ENCODE assay signal across 8 cellular contexts in the genomic region with DNA sequence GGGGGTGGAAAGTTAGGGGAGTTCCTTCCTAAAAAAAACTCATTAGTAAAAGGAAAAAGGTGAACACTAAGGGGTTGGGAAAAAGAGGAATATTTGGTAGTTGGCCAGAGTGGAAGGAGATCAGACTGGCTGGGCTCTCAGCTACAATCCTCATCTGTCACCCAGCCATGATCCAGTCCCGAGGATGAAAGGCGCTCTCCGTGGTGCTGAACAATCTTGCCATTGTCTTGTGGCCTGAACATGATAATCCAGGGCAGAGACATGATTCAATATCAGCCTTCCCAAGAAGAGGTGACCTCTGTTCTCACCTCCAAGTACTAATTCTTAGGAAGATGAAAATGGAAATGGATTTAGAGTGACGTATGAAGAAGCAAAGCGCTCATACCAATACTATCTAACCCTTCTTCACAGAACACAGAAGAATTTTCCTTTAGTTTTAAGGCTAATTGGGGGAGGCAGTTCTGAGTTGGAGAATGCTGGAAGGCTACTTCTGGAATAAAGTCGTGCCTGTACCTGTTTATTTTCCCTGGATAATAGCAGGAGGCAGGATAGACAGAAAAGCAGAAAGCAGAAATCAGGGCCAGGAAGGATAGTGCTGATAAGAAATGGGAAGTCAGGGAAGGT. TPM values are rescaled to one million over a fixed set of nuclear protein-coding genes. Genes with fewer than 3 reads are reported as not detected.
A peak's percentile ranks its signal among the peaks of the same experiment; 100 is the strongest.
DNase-seq lines count a peak whose midpoint lies in the region; ATAC-seq, FAIRE-seq and TF ChIP-seq lines count a peak whose summit lies in the region.

No MANE protein-coding gene starts in this region.

- H3K9me2 ChIP-seq in Karpas-422 (replicated peaks; ENCODE audit: insufficient read depth, low read length) = no peaks in the 10 kb centered on the region

- H3K79me2 ChIP-seq in Karpas-422 (ENCODE audit: low read length) (no peaks in the 10 kb centered on the region), HepG2 (ENCODE audit: insufficient read depth, low read length) (no peaks in the 10 kb centered on the region)

- intact Hi-C loops in adrenal gland (cut with DNase I) = no loop called here
- intact Hi-C loops in HepG2 (cut with micrococcal nuclease; ENCODE audit: unreplicated experiment) = no loop called here
- intact Hi-C loops in spleen (cut with DNase I; ENCODE audit: low total_unique reads) = no loop called here

- TF ChIP-seq EP300 in HepG2 (IDR thresholded peaks at IDR 0.05; ENCODE audit: low read depth in 2 of 2, low read length in 2 of 2) = no peak
- TF ChIP-seq EP300 in HepG2 (CRISPR knock-in tag; IDR thresholded peaks at IDR 0.05; ENCODE audit: borderline replicate concordance) = no peak

- H2AFZ ChIP-seq in Karpas-422 (ENCODE audit: low read length) (no peak overlapping the region), HepG2 (ENCODE audit: low read length) (no peak overlapping the region)

- no peak overlapping the region for H3K9ac ChIP-seq in Karpas-422 (ENCODE audit: low read length)
- H3K9ac ChIP-seq in HepG2 (ENCODE audit: insufficient read depth, low read depth, low read length) = no peak overlapping the region

- H3K27ac ChIP-seq in Karpas-422 (ENCODE audit: low read length) = no peak overlapping the region
- H3K27ac ChIP-seq in adrenal gland = no peak overlapping the region
- H3K27ac ChIP-seq in HepG2 (ENCODE audit: extremely low read length, insufficient read depth, low read length) = no peak overlapping the region
- H3K27ac ChIP-seq in spleen = no peak overlapping the region

- TF ChIP-seq CTCF in adrenal gland (IDR thresholded peaks at IDR 0.05) (no peak), HepG2 (CRISPR knock-in tag; IDR thresholded peaks at IDR 0.05) (no peak), spleen (IDR thresholded peaks at IDR 0.05 in 8 of 11, conservative IDR thresholded peaks at IDR 0.05 in 3 of 11) (no peak)

- H3K36me3 ChIP-seq in Karpas-422 (ENCODE audit: insufficient read depth, low read length) (no peaks in the 10 kb centered on the region), adrenal gland (replicated peaks in 1 of 2) (no peaks in the 10 kb centered on the region), HepG2 (replicated peaks in 1 of 2; ENCODE audit: control insufficient read depth in 1 of 2, insufficient read depth in 2 of 2, low read length in 2 of 2) (no peaks in the 10 kb centered on the region), spleen (no peaks in the 10 kb centered on the region)

- no peak for TF ChIP-seq RAD21 in HepG2 (CRISPR knock-in tag; IDR thresholded peaks at IDR 0.05)

- H3K4me2 ChIP-seq in Karpas-422 (ENCODE audit: low read depth, low read length, poor library complexity, severe bottlenecking) (no peak overlapping the region), HepG2 (ENCODE audit: low read depth, low read length) (no peak overlapping the region)

- no peak for TF ChIP-seq POLR2A in adrenal gland (IDR thresholded peaks at IDR 0.05)
- no peak for TF ChIP-seq POLR2A in HepG2 (IDR thresholded peaks at IDR 0.05; ENCODE audit: insufficient read depth in 1 of 2, low read depth in 2 of 2, low read length in 2 of 2)
- no peak for TF ChIP-seq POLR2A in spleen (IDR thresholded peaks at IDR 0.05)

- 19 to 27% (median 21%) methylated on average over 6 of the region's 6 CpGs for WGBS in adrenal gland, 4 donors
- WGBS in HepG2 (ENCODE audit: low lambda C conversion rate) = 36% methylated on average over 6 of the region's 6 CpGs
- WGBS in spleen, 5 donors = 21 to 29% (median 26%) methylated on average over 6 of the region's 6 CpGs

- no peaks in the 10 kb centered on the region for H3K9me3 ChIP-seq in Karpas-422 (ENCODE audit: low read length)
- no peaks in the 10 kb centered on the region for H3K9me3 ChIP-seq in adrenal gland (replicated peaks in 1 of 3)
- no peaks in the 10 kb centered on the region for H3K9me3 ChIP-seq in HepG2 (ENCODE audit: low read length)
- no peaks in the 10 kb centered on the region for H3K9me3 ChIP-seq in spleen

- peak; percentile 46 for FAIRE-seq in HepG2 (lab: Jason Lieb, UNC)

- no peaks in the 10 kb centered on the region for H3K27me3 ChIP-seq in Karpas-422 (ENCODE audit: low read length)
- H3K27me3 ChIP-seq in adrenal gland = no peaks in the 10 kb centered on the region
- H3K27me3 ChIP-seq in HepG2 (ENCODE audit: control insufficient read depth in 1 of 2, insufficient read depth in 2 of 2, low read length in 2 of 2) = no peaks in the 10 kb centered on the region
- no peaks in the 10 kb centered on the region for H3K27me3 ChIP-seq in spleen (replicated peaks in 1 of 7)

- no peak overlapping the region for H3K4me3 ChIP-seq in Karpas-422 (ENCODE audit: low read length)
- H3K4me3 ChIP-seq in adrenal gland = no peak overlapping the region
- H3K4me3 ChIP-seq in HepG2 (replicated peaks in 1 of 3; ENCODE audit: insufficient read depth in 1 of 3, low read depth in 2 of 3, low read length in 3 of 3) = no peak overlapping the region
- H3K4me3 ChIP-seq in spleen = no peak overlapping the region

- CTCF ChIA-PET in HepG2 (lab: Yijun Ruan, JAX; ENCODE audit: low intra/inter-chr PET ratio, low total read pairs) = no interaction called here

- in situ Hi-C loops in HepG2 (cut with HindIII; ENCODE audit: extremely low pct_ligation_motif_present, low pct_unique_long_range_greater_than_20kb) = no loop called here

- no TSS peak for BruUV-seq in HepG2 (replicated peaks; lab: Mats Ljungman, UMichigan)

- H3K4me1 ChIP-seq in Karpas-422 (ENCODE audit: low read length) (no peaks in the 10 kb centered on the region), adrenal gland (replicated peaks in 1 of 2) (no peaks in the 10 kb centered on the region), HepG2 (ENCODE audit: insufficient read depth, low read length) (no peaks in the 10 kb centered on the region), spleen (no peaks in the 10 kb centered on the region)

- ATAC-seq in HepG2 (peak; percentile 62), HG03439 (IDR thresholded peaks at IDR 0.05; ENCODE audit: unreplicated experiment) (no peak), HG03196 (IDR thresholded peaks at IDR 0.05; ENCODE audit: unreplicated experiment) (no peak), GM18519 (IDR thresholded peaks at IDR 0.05; ENCODE audit: low FRiP score, unreplicated experiment) (no peak)

- DNase-seq in Ammon's horn (ENCODE audit: low spot score) = peak; percentile 63
- peak; percentile 80 for DNase-seq in Karpas-422
- peak; percentile 33 to 66 (median 40) for DNase-seq in adrenal gland
- DNase-seq in HepG2 (ENCODE audit: low spot score) = peak; percentile 31
- no peak for DNase-seq in spleen

- H4K20me1 ChIP-seq in Karpas-422 (ENCODE audit: insufficient read depth, low read depth, low read length) = peaks cover 23% of the 10 kb centered on the region
- no peaks in the 10 kb centered on the region for H4K20me1 ChIP-seq in HepG2 (ENCODE audit: insufficient read depth, low read length)

- POLR2A ChIA-PET in HepG2 (lab: Yijun Ruan, JAX) = no interaction called here

RNA-seq across cellular contexts. Expression of a gene that starts 36.6 kb away (rescaled TPM):
- 0.45 and 1.7 TPM in 2 replicates for total RNA-seq in Karpas-422 (2014; rRNA removed; shearing (Covaris generic); ENCODE audit: low replicate concordance)
- 10 to 100 TPM; 12.8 to 33.8 (median 14.9) TPM for total RNA-seq in adrenal gland
- 10 to 100 TPM in 1 of 3 donors, 1 to 10 TPM in 2; 1.1 to 11.4 (median 1.9) TPM for polyA plus RNA-seq in adrenal gland
- 14.3 and 22.4 TPM in 2 replicates for total RNA-seq in HepG2 (2016; rRNA removed; fragmentation: Illumina TruSeq; extraction: Trizol)
- total RNA-seq in HepG2 (2016; cell fraction: cytosol; rRNA removed; fragmentation: Illumina TruSeq; extraction: Trizol; ENCODE audit: low read depth) = 1.7 and 2.0 TPM in 2 replicates
- total RNA-seq in HepG2 (2016; cell fraction: insoluble cytoplasmic fraction; rRNA removed; fragmentation: Illumina TruSeq; extraction: Trizol) = 12.6 and 22.5 TPM in 2 replicates
- 9.5 and 9.9 TPM in 2 replicates for total RNA-seq in HepG2 (2016; cell fraction: membrane; rRNA removed; fragmentation: Illumina TruSeq; extraction: Trizol)
- total RNA-seq in HepG2 (2016; cell fraction: nucleus; rRNA removed; fragmentation: Illumina TruSeq; extraction: Trizol) = 28.9 and 34.2 TPM in 2 replicates
- polyA plus RNA-seq in HepG2 (2011; rRNA removed) = 11.1 and 11.9 TPM in 2 replicates
- polyA plus RNA-seq in HepG2 (2011; cell fraction: cytosol; rRNA removed) = 12.3 and 12.9 TPM in 2 replicates
- 10.1 and 11.3 TPM in 2 replicates for polyA plus RNA-seq in HepG2 (2011; cell fraction: nucleus; rRNA removed)
- 29.5 and 34.5 TPM in 2 replicates for polyA plus RNA-seq in HepG2 (2012)
- 1.9 and 2.0 TPM in 2 replicates for polyA plus RNA-seq in HepG2 (2016; cell fraction: cytosol; fragmentation: Illumina TruSeq; extraction: Trizol; ENCODE audit: low read depth)
- 14.7 and 17.6 TPM in 2 replicates for polyA plus RNA-seq in HepG2 (2016; cell fraction: insoluble cytoplasmic fraction; fragmentation: Illumina TruSeq; extraction: Trizol; ENCODE audit: low read depth)
- 4.6 and 5.0 TPM in 2 replicates for polyA plus RNA-seq in HepG2 (2016; cell fraction: membrane; fragmentation: Illumina TruSeq; extraction: Trizol; ENCODE audit: low read depth)
- 47.4 and 50.2 TPM in 2 replicates for polyA plus RNA-seq in HepG2 (2016; cell fraction: nucleus; fragmentation: Illumina TruSeq; extraction: Trizol; ENCODE audit: insufficient read depth, low read depth)
- 4.7 and 30.4 TPM in 2 replicates for polyA minus RNA-seq in HepG2 (2011; rRNA and poly(A)+ RNA removed; ENCODE audit: low replicate concordance)
- polyA minus RNA-seq in HepG2 (2011; cell fraction: cytosol; rRNA and poly(A)+ RNA removed) = 24.9 and 26.6 TPM in 2 replicates
- 5.0 and 6.7 TPM in 2 replicates for polyA minus RNA-seq in HepG2 (2011; cell fraction: nucleus; rRNA and poly(A)+ RNA removed)
- total RNA-seq in spleen = 1 to 10 TPM in 6 of 7 donors, under 1 TPM in 1; 0.97 to 2.2 (median 1.5) TPM
- polyA plus RNA-seq in spleen = under 1 TPM; 0.22 to 0.48 (median 0.47) TPM

RNA-seq across cellular contexts. Expression of a gene that starts 45.0 kb away (rescaled TPM):
- 3.7 and 4.5 TPM in 2 replicates for total RNA-seq in Karpas-422 (2014; rRNA removed; shearing (Covaris generic); ENCODE audit: low replicate concordance)
- 10 to 100 TPM in 7 of 8 donors, 1 to 10 TPM in 1; 7.6 to 26.9 (median 14.4) TPM for total RNA-seq in adrenal gland
- polyA plus RNA-seq in adrenal gland = 10 to 100 TPM in 2 of 3 donors, 1 to 10 TPM in 1; 7.8 to 15.1 (median 14.7) TPM
- total RNA-seq in HepG2 (2016; rRNA removed; fragmentation: Illumina TruSeq; extraction: Trizol) = 3.7 and 3.9 TPM in 2 replicates
- total RNA-seq in HepG2 (2016; cell fraction: cytosol; rRNA removed; fragmentation: Illumina TruSeq; extraction: Trizol; ENCODE audit: low read depth) = 0.53 and 0.61 TPM in 2 replicates
- 3.0 and 4.0 TPM in 2 replicates for total RNA-seq in HepG2 (2016; cell fraction: insoluble cytoplasmic fraction; rRNA removed; fragmentation: Illumina TruSeq; extraction: Trizol)
- total RNA-seq in HepG2 (2016; cell fraction: membrane; rRNA removed; fragmentation: Illumina TruSeq; extraction: Trizol) = 2.0 and 2.3 TPM in 2 replicates
- total RNA-seq in HepG2 (2016; cell fraction: nucleus; rRNA removed; fragmentation: Illumina TruSeq; extraction: Trizol) = 3.2 and 4.3 TPM in 2 replicates
- polyA plus RNA-seq in HepG2 (2011; rRNA removed) = 6.4 and 9.4 TPM in 2 replicates
- polyA plus RNA-seq in HepG2 (2011; cell fraction: cytosol; rRNA removed) = 3.7 TPM in 2 replicates
- 12.8 and 13.5 TPM in 2 replicates for polyA plus RNA-seq in HepG2 (2011; cell fraction: nucleus; rRNA removed)
- 5.3 and 7.6 TPM in 2 replicates for polyA plus RNA-seq in HepG2 (2012)
- 0.29 and 0.57 TPM in 2 replicates for polyA plus RNA-seq in HepG2 (2016; cell fraction: cytosol; fragmentation: Illumina TruSeq; extraction: Trizol; ENCODE audit: low read depth)
- 4.5 and 5.0 TPM in 2 replicates for polyA plus RNA-seq in HepG2 (2016; cell fraction: insoluble cytoplasmic fraction; fragmentation: Illumina TruSeq; extraction: Trizol; ENCODE audit: low read depth)
- polyA plus RNA-seq in HepG2 (2016; cell fraction: membrane; fragmentation: Illumina TruSeq; extraction: Trizol; ENCODE audit: low read depth) = 1.0 and 1.4 TPM in 2 replicates
- 9.8 TPM in 2 replicates for polyA plus RNA-seq in HepG2 (2016; cell fraction: nucleus; fragmentation: Illumina TruSeq; extraction: Trizol; ENCODE audit: insufficient read depth, low read depth)
- 4.3 and 4.8 TPM in 2 replicates for polyA minus RNA-seq in HepG2 (2011; rRNA and poly(A)+ RNA removed; ENCODE audit: low replicate concordance)
- polyA minus RNA-seq in HepG2 (2011; cell fraction: cytosol; rRNA and poly(A)+ RNA removed) = 2.4 and 3.4 TPM in 2 replicates
- 2.9 and 3.3 TPM in 2 replicates for polyA minus RNA-seq in HepG2 (2011; cell fraction: nucleus; rRNA and poly(A)+ RNA removed)
- 10 to 100 TPM; 10.4 to 26.9 (median 16.5) TPM for total RNA-seq in spleen
- polyA plus RNA-seq in spleen = 1 to 10 TPM; 3.2 to 9.3 (median 3.5) TPM

RNA-seq across cellular contexts. Expression of a gene that starts 45.3 kb away (rescaled TPM):
- 1.6 and 3.4 TPM in 2 replicates for total RNA-seq in Karpas-422 (2014; rRNA removed; shearing (Covaris generic); ENCODE audit: low replicate concordance)
- total RNA-seq in adrenal gland = under 1 TPM in 1 of 8 donors, not detected in 7; 0.28 TPM
- 1 to 10 TPM in 1 of 3 donors, under 1 TPM in 2; 0.07 to 1.4 (median 0.30) TPM for polyA plus RNA-seq in adrenal gland
- not detected in 2 replicates for total RNA-seq in HepG2 (2016; rRNA removed; fragmentation: Illumina TruSeq; extraction: Trizol)
- not detected in 2 replicates for total RNA-seq in HepG2 (2016; cell fraction: cytosol; rRNA removed; fragmentation: Illumina TruSeq; extraction: Trizol; ENCODE audit: low read depth)
- total RNA-seq in HepG2 (2016; cell fraction: insoluble cytoplasmic fraction; rRNA removed; fragmentation: Illumina TruSeq; extraction: Trizol) = not detected in 2 replicates
- not detected in 2 replicates for total RNA-seq in HepG2 (2016; cell fraction: membrane; rRNA removed; fragmentation: Illumina TruSeq; extraction: Trizol)
- total RNA-seq in HepG2 (2016; cell fraction: nucleus; rRNA removed; fragmentation: Illumina TruSeq; extraction: Trizol) = not detected in 2 replicates
- polyA plus RNA-seq in HepG2 (2011; rRNA removed) = not detected in 2 replicates
- not detected in 2 replicates for polyA plus RNA-seq in HepG2 (2011; cell fraction: cytosol; rRNA removed)
- 0.09 TPM in 1 of 2 replicates, not detected in the other for polyA plus RNA-seq in HepG2 (2011; cell fraction: nucleus; rRNA removed)
- not detected in 2 replicates for polyA plus RNA-seq in HepG2 (2012)
- not detected in 2 replicates for polyA plus RNA-seq in HepG2 (2016; cell fraction: cytosol; fragmentation: Illumina TruSeq; extraction: Trizol; ENCODE audit: low read depth)
- polyA plus RNA-seq in HepG2 (2016; cell fraction: insoluble cytoplasmic fraction; fragmentation: Illumina TruSeq; extraction: Trizol; ENCODE audit: low read depth) = not detected in 2 replicates
- polyA plus RNA-seq in HepG2 (2016; cell fraction: membrane; fragmentation: Illumina TruSeq; extraction: Trizol; ENCODE audit: low read depth) = not detected in 2 replicates
- not detected in 2 replicates for polyA plus RNA-seq in HepG2 (2016; cell fraction: nucleus; fragmentation: Illumina TruSeq; extraction: Trizol; ENCODE audit: insufficient read depth, low read depth)
- polyA minus RNA-seq in HepG2 (2011; rRNA and poly(A)+ RNA removed; ENCODE audit: low replicate concordance) = 0.94 TPM in 1 of 2 replicates, not detected in the other
- polyA minus RNA-seq in HepG2 (2011; cell fraction: cytosol; rRNA and poly(A)+ RNA removed) = not detected in 2 replicates
- not detected in 2 replicates for polyA minus RNA-seq in HepG2 (2011; cell fraction: nucleus; rRNA and poly(A)+ RNA removed)
- total RNA-seq in spleen = not detected
- polyA plus RNA-seq in spleen = not detected
